Comparison of ENCODE assay signal across 4 cellular contexts in genomic region chrX:152769549-152770289, GRCh38. TPM values are rescaled to one million over a fixed set of nuclear protein-coding genes. Genes with fewer than 3 reads are reported as not detected.
"Had no signal": no experiment of that assay in that cellular context is flagged by ENCODE, and none has a peak within 500 bp of the region (broad histone marks: within the 10 kb centered on the region; RNA-seq: fewer than 3 reads in every experiment).

Gene MAGEA6, minus strand, starts transcription at chrX:152769689. Its CDS starts 2,039 bp downstream, at chrX:152767650.

RNA-seq across cellular contexts. Expression of gene MAGEA6, which starts in this region (rescaled TPM):
- total RNA-seq: IMR-90, NCI-H460, Right ventricle myocardium inferior, T-helper 17 cell had no signal
- polyA plus RNA-seq: IMR-90 had no signal
